In the genomic region with DNA sequence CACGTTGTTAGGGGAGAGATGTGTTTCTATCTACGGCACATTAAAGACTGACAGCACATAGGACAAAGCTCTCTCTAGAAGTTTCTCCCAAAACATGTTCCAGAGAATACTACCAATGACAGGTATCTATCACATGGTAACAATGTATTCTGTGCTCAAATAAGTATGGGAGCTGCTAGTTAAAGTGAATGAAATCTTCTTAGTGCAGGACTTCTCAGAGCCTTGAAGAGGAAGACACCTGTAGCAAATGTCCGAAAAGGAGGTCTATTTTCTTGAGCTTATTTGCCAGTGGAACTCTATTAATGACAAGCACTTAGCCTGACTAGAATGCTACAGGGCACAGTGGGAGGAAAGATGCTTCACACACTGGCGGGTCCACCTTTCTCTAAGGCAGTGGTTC, we compare ENCODE assay signal across 29 cellular contexts.
"Had no signal": no experiment of that assay in that cellular context is flagged by ENCODE, and none has a peak within 500 bp of the region (broad histone marks: within the 10 kb centered on the region; RNA-seq: fewer than 3 reads in every experiment).

No MANE protein-coding gene starts in this region.

- ATAC-seq: stimulated activated effector memory CD8-positive, alpha-beta T cell treated with anti-CD3 and anti-CD28 coated beads, Interleukin-12 subunit alpha, Interleukin-12 subunit beta, amount 100 ng/mL, for 72 hours; stimulated activated memory B cell treated with anti-CD40 and anti-IgM and Interleukin-4, amounts not matched to agents 10 μg/mL and 1 μg/mL and 100 μg/mL, for 72 hours; stimulated activated naive B cell treated with anti-CD40 and anti-IgM and Interleukin-4, amounts not matched to agents 10 μg/mL and 1 μg/mL and 100 μg/mL, for 72 hours; stimulated activated naive CD8-positive, alpha-beta T cell treated with anti-CD3 and anti-CD28 coated beads, Interleukin-15, amount 100 ng/mL, for 72 hours; stimulated activated naive CD8-positive, alpha-beta T cell treated with anti-CD3 and anti-CD28 coated beads, Interleukin-15, Interleukin-2, amounts not matched to agents 100 U/mL and 50 U/mL, for 24 hours; upper lobe of right lung had no signal

- H3K4me3 Mint-ChIP-seq: stimulated activated effector memory CD8-positive, alpha-beta T cell treated with anti-CD3 and anti-CD28 coated beads, Interleukin-12 subunit alpha, Interleukin-12 subunit beta, amount 100 ng/mL, for 72 hours; stimulated activated memory B cell treated with anti-CD40 and anti-IgM and Interleukin-4, amounts not matched to agents 10 μg/mL and 1 μg/mL and 100 μg/mL, for 72 hours; stimulated activated naive B cell treated with anti-CD40 and anti-IgM and Interleukin-4, amounts not matched to agents 10 μg/mL and 1 μg/mL and 100 μg/mL, for 72 hours; stimulated activated naive CD8-positive, alpha-beta T cell treated with anti-CD3 and anti-CD28 coated beads, Interleukin-15, amount 100 ng/mL, for 72 hours; stimulated activated naive CD8-positive, alpha-beta T cell treated with anti-CD3 and anti-CD28 coated beads, Interleukin-15, Interleukin-2, amounts not matched to agents 100 ng/mL and 50 ng/mL, for 24 hours; type B pancreatic cell had no signal

- H3K9me3 ChIP-seq: stomach, suprapubic skin, testis, thoracic aorta, thyroid gland, tibial artery, tibial nerve, transverse colon, upper lobe of left lung, upper lobe of right lung, uterus, vagina had no signal

- H3K4me1 ChIP-seq: stomach, suprapubic skin, tibial artery, transverse colon, upper lobe of left lung, upper lobe of right lung, uterus, vagina had no signal

- FAIRE-seq: urothelium cell line had no signal

- H3K27me3 ChIP-seq: stomach, suprapubic skin, testis, thyroid gland, tibial artery, tibial nerve, transverse colon, upper lobe of left lung, upper lobe of right lung, uterus, vagina had no signal

- H3K27ac ChIP-seq: stomach, suprapubic skin, testis, thoracic aorta, tibial artery, tibial nerve, transverse colon, upper lobe of left lung, upper lobe of right lung, uterus, vagina had no signal

- H3K4me3 ChIP-seq: stomach, suprapubic skin, testis, thoracic aorta, thyroid gland, tibial artery, tibial nerve, transverse colon, upper lobe of left lung, upper lobe of right lung, uterus, vagina had no signal

- H3K36me3 ChIP-seq: thoracic aorta, thyroid gland, transverse colon, upper lobe of left lung, upper lobe of right lung, uterus, vagina had no signal

- H3K9me3 Mint-ChIP-seq: stimulated activated effector memory CD8-positive, alpha-beta T cell treated with anti-CD3 and anti-CD28 coated beads, Interleukin-12 subunit alpha, Interleukin-12 subunit beta, amount 100 ng/mL, for 72 hours; stimulated activated memory B cell treated with anti-CD40 and anti-IgM and Interleukin-4, amounts not matched to agents 10 μg/mL and 1 μg/mL and 100 μg/mL, for 72 hours; stimulated activated naive B cell treated with anti-CD40 and anti-IgM and Interleukin-4, amounts not matched to agents 10 μg/mL and 1 μg/mL and 100 μg/mL, for 72 hours; stimulated activated naive CD8-positive, alpha-beta T cell treated with anti-CD3 and anti-CD28 coated beads, Interleukin-15, amount 100 ng/mL, for 72 hours; stimulated activated naive CD8-positive, alpha-beta T cell treated with anti-CD3 and anti-CD28 coated beads, Interleukin-15, Interleukin-2, amounts not matched to agents 100 ng/mL and 50 ng/mL, for 24 hours had no signal

- H3K27ac Mint-ChIP-seq: stimulated activated effector memory CD8-positive, alpha-beta T cell treated with anti-CD3 and anti-CD28 coated beads, Interleukin-12 subunit alpha, Interleukin-12 subunit beta, amount 100 ng/mL, for 72 hours; stimulated activated memory B cell treated with anti-CD40 and anti-IgM and Interleukin-4, amounts not matched to agents 10 μg/mL and 1 μg/mL and 100 μg/mL, for 72 hours; stimulated activated naive B cell treated with anti-CD40 and anti-IgM and Interleukin-4, amounts not matched to agents 10 μg/mL and 1 μg/mL and 100 μg/mL, for 72 hours; stimulated activated naive CD8-positive, alpha-beta T cell treated with anti-CD3 and anti-CD28 coated beads, Interleukin-15, amount 100 ng/mL, for 72 hours; stimulated activated naive CD8-positive, alpha-beta T cell treated with anti-CD3 and anti-CD28 coated beads, Interleukin-15, Interleukin-2, amounts not matched to agents 100 ng/mL and 50 ng/mL, for 24 hours; type B pancreatic cell had no signal

- DNase-seq: stimulated activated CD4-positive, alpha-beta T cell treated with anti-CD3 and anti-CD28 coated beads, Interleukin-2, amount 100 ng/mL, for 48 hours; stimulated activated CD4-positive, alpha-beta T cell treated with anti-CD3 and anti-CD28 coated beads, Interleukin-4, amount 100 ng/mL, for 1 hour; stimulated activated CD4-positive, alpha-beta T cell treated with anti-CD3 and anti-CD28 coated beads, Interleukin-4, amount 100 ng/mL, for 24 hours; stimulated activated CD4-positive, alpha-beta T cell treated with anti-CD3 and anti-CD28 coated beads, Interleukin-4, amount 100 ng/mL, for 4 hours; stimulated activated CD8-positive, alpha-beta memory T cell treated with anti-CD3 and anti-CD28 coated beads, Interleukin-4, amount 100 ng/mL, for 48 hours; stimulated activated naive B cell treated with anti-CD40 and anti-IgM and Interleukin-4, amounts not matched to agents 10 μg/mL and 1 μg/mL and 100 μg/mL, for 72 hours; stimulated activated naive CD4-positive, alpha-beta T cell; stimulated activated naive CD4-positive, alpha-beta T cell treated with Interleukin-2 at 50 U/mL for 16 hours; stimulated activated naive CD8-positive, alpha-beta T cell treated with anti-CD3 and anti-CD28 coated beads, Interleukin-15, amount 100 ng/mL, for 72 hours; stimulated activated naive CD8-positive, alpha-beta T cell treated with anti-CD3 and anti-CD28 coated beads, Interleukin-15, Interleukin-2, amounts not matched to agents 100 U/mL and 50 U/mL, for 24 hours; stomach; substantia nigra; testis; thyroid gland; tibial artery; transverse colon; trophoblast cell; upper lobe of left lung; upper lobe of right lung; uterus had no signal

- H3K27me3 Mint-ChIP-seq: stimulated activated memory B cell treated with anti-CD40 and anti-IgM and Interleukin-4, amounts not matched to agents 10 μg/mL and 1 μg/mL and 100 μg/mL, for 72 hours; stimulated activated naive B cell treated with anti-CD40 and anti-IgM and Interleukin-4, amounts not matched to agents 10 μg/mL and 1 μg/mL and 100 μg/mL, for 72 hours; stimulated activated naive CD8-positive, alpha-beta T cell treated with anti-CD3 and anti-CD28 coated beads, Interleukin-15, amount 100 ng/mL, for 72 hours; stimulated activated naive CD8-positive, alpha-beta T cell treated with anti-CD3 and anti-CD28 coated beads, Interleukin-15, Interleukin-2, amounts not matched to agents 100 ng/mL and 50 ng/mL, for 24 hours; type B pancreatic cell had no signal

- H3K36me3 Mint-ChIP-seq: stimulated activated effector memory CD8-positive, alpha-beta T cell treated with anti-CD3 and anti-CD28 coated beads, Interleukin-12 subunit alpha, Interleukin-12 subunit beta, amount 100 ng/mL, for 72 hours; stimulated activated memory B cell treated with anti-CD40 and anti-IgM and Interleukin-4, amounts not matched to agents 10 μg/mL and 1 μg/mL and 100 μg/mL, for 72 hours; stimulated activated naive B cell treated with anti-CD40 and anti-IgM and Interleukin-4, amounts not matched to agents 10 μg/mL and 1 μg/mL and 100 μg/mL, for 72 hours; type B pancreatic cell had no signal

- H3K4me1 Mint-ChIP-seq: stimulated activated effector memory CD8-positive, alpha-beta T cell treated with anti-CD3 and anti-CD28 coated beads, Interleukin-12 subunit alpha, Interleukin-12 subunit beta, amount 100 ng/mL, for 72 hours; stimulated activated memory B cell treated with anti-CD40 and anti-IgM and Interleukin-4, amounts not matched to agents 10 μg/mL and 1 μg/mL and 100 μg/mL, for 72 hours; stimulated activated naive B cell treated with anti-CD40 and anti-IgM and Interleukin-4, amounts not matched to agents 10 μg/mL and 1 μg/mL and 100 μg/mL, for 72 hours; stimulated activated naive CD8-positive, alpha-beta T cell treated with anti-CD3 and anti-CD28 coated beads, Interleukin-15, amount 100 ng/mL, for 72 hours had no signal
